ENCODE assay signal across 32 cellular contexts in the genomic region with DNA sequence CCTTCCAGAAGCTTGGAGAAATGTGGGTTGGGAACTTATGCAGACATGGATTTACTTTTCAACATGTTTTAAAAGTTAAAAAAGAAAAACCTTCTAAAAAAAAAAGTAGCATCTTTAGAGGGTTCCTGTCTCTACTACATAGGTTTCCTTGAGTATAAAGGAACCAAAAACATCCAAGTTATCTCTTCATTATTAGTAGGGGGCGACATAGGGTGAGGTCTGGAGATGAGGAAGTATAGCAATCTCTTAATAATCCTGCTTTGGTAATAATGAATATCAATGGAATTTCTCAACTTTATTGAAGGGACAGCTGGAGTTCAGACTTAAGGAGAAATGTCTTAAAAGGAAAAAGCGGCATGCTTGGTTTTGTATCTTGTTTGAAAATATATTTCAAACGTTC.
"Had no signal": no experiment of that assay in that cellular context is flagged by ENCODE, and none has a peak within 500 bp of the region (broad histone marks: within the 10 kb centered on the region; RNA-seq: fewer than 3 reads in every experiment).

No MANE protein-coding gene starts in this region.

- H3K36me3 Mint-ChIP-seq: activated CD8-positive, alpha-beta memory T cell treated with anti-CD3 and anti-CD28 coated beads, Interleukin-2, amount 10 ng/mL, durations not matched to agents 7 days and 5 days; activated naive CD4-positive, alpha-beta T cell treated with anti-CD3 and anti-CD28 coated beads, Interleukin-2, amount 50 U/mL, for 72 hours; natural killer cell; neural progenitor cell; stimulated activated memory B cell treated with anti-CD40 and anti-IgM and Interleukin-4, amounts not matched to agents 10 μg/mL and 1 μg/mL and 100 μg/mL, for 72 hours had no signal

- H3K4me3 Mint-ChIP-seq: activated CD4-positive, alpha-beta T cell treated with anti-CD3 and anti-CD28 coated beads for 36 hours; activated CD8-positive, alpha-beta memory T cell treated with anti-CD3 and anti-CD28 coated beads, Interleukin-2, amount 10 ng/mL, durations not matched to agents 7 days and 5 days; activated CD8-positive, alpha-beta T cell treated with anti-CD3 and anti-CD28 coated beads, Interleukin-2, amount 10 ng/mL, durations not matched to agents 7 days and 5 days; activated T-cell treated with anti-CD3 and anti-CD28 coated beads, Interleukin-2, amount 50 U/mL, for 72 hours; central memory CD8-positive, alpha-beta T cell; natural killer cell; neural progenitor cell; stimulated activated memory B cell treated with anti-CD40 and anti-IgM and Interleukin-4, amounts not matched to agents 10 μg/mL and 1 μg/mL and 100 μg/mL, for 72 hours; T-helper 1 cell treated with Interleukin-12 subunit alpha and Interleukin-12 subunit beta and Interleukin-4 antibody, amounts not matched to agents 30 μg/mL and 1 μg/mL, for 36 hours had no signal

- H3K4me2 ChIP-seq: neural progenitor cell, smooth muscle cell had no signal

- H3K36me3 ChIP-seq: esophagus squamous epithelium, neural progenitor cell, stomach, thyroid gland had no signal

- H3K4me3 ChIP-seq: esophagus squamous epithelium, lung, neural progenitor cell, psoas muscle, smooth muscle cell, stomach, thyroid gland had no signal

- H3K27me3 Mint-ChIP-seq: central memory CD8-positive, alpha-beta T cell; stimulated activated memory B cell treated with anti-CD40 and anti-IgM and Interleukin-4, amounts not matched to agents 10 μg/mL and 1 μg/mL and 100 μg/mL, for 72 hours had no signal

- H3K27me3 ChIP-seq: thyroid gland had no signal

- H3K9me3 ChIP-seq: esophagus squamous epithelium, psoas muscle, stomach, thyroid gland had no signal

- ATAC-seq: activated CD4-positive, alpha-beta T cell treated with anti-CD3 and anti-CD28 coated beads for 36 hours; activated CD8-positive, alpha-beta memory T cell treated with anti-CD3 and anti-CD28 coated beads, Interleukin-2, amount 10 ng/mL, durations not matched to agents 7 days and 5 days; activated CD8-positive, alpha-beta T cell treated with anti-CD3 and anti-CD28 coated beads, Interleukin-2, amount 10 ng/mL, durations not matched to agents 7 days and 5 days; activated naive CD4-positive, alpha-beta T cell treated with anti-CD3 and anti-CD28 coated beads, Interleukin-2, amount 50 U/mL, for 72 hours; activated T-cell treated with anti-CD3 and anti-CD28 coated beads, Interleukin-2, amount 50 U/mL, for 72 hours; left lobe of liver; natural killer cell; psoas muscle; stimulated activated memory B cell treated with anti-CD40 and anti-IgM and Interleukin-4, amounts not matched to agents 10 μg/mL and 1 μg/mL and 100 μg/mL, for 72 hours had no signal

- H3K27ac Mint-ChIP-seq: activated CD4-positive, alpha-beta T cell treated with anti-CD3 and anti-CD28 coated beads for 36 hours; activated CD8-positive, alpha-beta memory T cell treated with anti-CD3 and anti-CD28 coated beads, Interleukin-2, amount 10 ng/mL, durations not matched to agents 7 days and 5 days; activated CD8-positive, alpha-beta T cell treated with anti-CD3 and anti-CD28 coated beads, Interleukin-2, amount 10 ng/mL, durations not matched to agents 7 days and 5 days; activated T-cell treated with anti-CD3 and anti-CD28 coated beads, Interleukin-2, amount 50 U/mL, for 72 hours; natural killer cell; neural progenitor cell; T-helper 1 cell treated with Interleukin-12 subunit alpha and Interleukin-12 subunit beta and Interleukin-4 antibody, amounts not matched to agents 30 μg/mL and 1 μg/mL, for 36 hours had no signal

- H2AFZ ChIP-seq: neural progenitor cell, parathyroid adenoma had no signal

- H3K9ac ChIP-seq: neural progenitor cell, parathyroid adenoma had no signal

- H3K9me3 Mint-ChIP-seq: activated naive CD4-positive, alpha-beta T cell treated with anti-CD3 and anti-CD28 coated beads, Interleukin-2, amount 50 U/mL, for 72 hours; activated T-cell treated with anti-CD3 and anti-CD28 coated beads, Interleukin-2, amount 50 U/mL, for 72 hours; central memory CD8-positive, alpha-beta T cell; natural killer cell; neural progenitor cell; stimulated activated memory B cell treated with anti-CD40 and anti-IgM and Interleukin-4, amounts not matched to agents 10 μg/mL and 1 μg/mL and 100 μg/mL, for 72 hours; T-helper 1 cell treated with Interleukin-12 subunit alpha and Interleukin-12 subunit beta and Interleukin-4 antibody, amounts not matched to agents 30 μg/mL and 1 μg/mL, for 36 hours had no signal

- H3K27ac ChIP-seq: epithelial cell of prostate, esophagus squamous epithelium, neural progenitor cell, parathyroid adenoma, psoas muscle, stomach, thyroid gland had no signal

- H3K4me1 ChIP-seq: neural progenitor cell, parathyroid adenoma, psoas muscle, thyroid gland had no signal

- DNase-seq: activated CD4-positive, alpha-beta T cell treated with anti-CD3 and anti-CD28 coated beads for 36 hours; activated CD4-positive, CD25-positive, alpha-beta regulatory T cell; activated CD8-positive, alpha-beta memory T cell treated with anti-CD3 and anti-CD28 coated beads, Interleukin-2, amount 10 ng/mL, durations not matched to agents 7 days and 5 days; activated CD8-positive, alpha-beta T cell treated with anti-CD3 and anti-CD28 coated beads, Interleukin-2, amount 10 ng/mL, durations not matched to agents 7 days and 5 days; activated naive CD4-positive, alpha-beta T cell; activated T-cell treated with anti-CD3 and anti-CD28 coated beads for 4 hours; activated T-cell treated with anti-CD3 and anti-CD28 coated beads, Interleukin-2, amount 50 U/mL, for 72 hours; dermis blood vessel endothelial cell; effector CD4-positive, alpha-beta T cell; esophagus squamous epithelium; foreskin melanocyte; kidney glomerular epithelial cell; mesendoderm; natural killer cell; occipital lobe; psoas muscle; stimulated activated CD4-positive, alpha-beta T cell treated with anti-CD3 and anti-CD28 coated beads, Interleukin-1b, Interleukin-23, amount 100 ng/mL, for 48 hours; stimulated activated CD4-positive, alpha-beta T cell treated with anti-CD3 and anti-CD28 coated beads, Interleukin-4, amount 100 ng/mL, for 4 hours; stimulated activated CD8-positive, alpha-beta memory T cell treated with anti-CD3 and anti-CD28 coated beads, Interleukin-4, amount 100 ng/mL, for 48 hours; stomach; T-helper 9 cell; thyroid gland had no signal

- H3K79me2 ChIP-seq: parathyroid adenoma had no signal

- H3K4me1 Mint-ChIP-seq: activated CD8-positive, alpha-beta memory T cell treated with anti-CD3 and anti-CD28 coated beads, Interleukin-2, amount 10 ng/mL, durations not matched to agents 7 days and 5 days had no signal
